Comparison of ENCODE assay signal across 21 cellular contexts in genomic region chr3:79202471-79203143, GRCh38.
"Had no signal": no experiment of that assay in that cellular context is flagged by ENCODE, and none has a peak within 500 bp of the region (broad histone marks: within the 10 kb centered on the region; RNA-seq: fewer than 3 reads in every experiment).

No MANE protein-coding gene starts in this region.

- H3K36me3 Mint-ChIP-seq: immature natural killer cell; memory B cell; natural killer cell treated with Interleukin-12 subunit alpha and Interleukin-12 subunit beta and Interleukin-15 and Interleukin-18, amount 100 ng/mL, for 72 hours had no signal

- H3K4me3 Mint-ChIP-seq: activated CD4-positive, alpha-beta T cell treated with anti-CD3 and anti-CD28 coated beads, Interleukin-2, amount 10 ng/mL, durations not matched to agents 24 days and 14 days; activated CD8-positive, alpha-beta T cell treated with anti-CD3 and anti-CD28 coated beads for 36 hours; activated T-cell treated with anti-CD3 and anti-CD28 coated beads, Interleukin-2, amount 50 U/mL, for 4 hours; central memory CD8-positive, alpha-beta T cell; immature natural killer cell; memory B cell; natural killer cell treated with Interleukin-12 subunit alpha and Interleukin-12 subunit beta and Interleukin-15 and Interleukin-18, amount 100 ng/mL, for 72 hours had no signal

- H3K4me1 Mint-ChIP-seq: activated CD4-positive, alpha-beta T cell treated with anti-CD3 and anti-CD28 coated beads, Interleukin-2, amount 10 ng/mL, durations not matched to agents 24 days and 14 days; central memory CD8-positive, alpha-beta T cell; immature natural killer cell; memory B cell had no signal

- ATAC-seq: activated CD8-positive, alpha-beta T cell treated with anti-CD3 and anti-CD28 coated beads for 36 hours; activated T-cell treated with anti-CD3 and anti-CD28 coated beads, Interleukin-2, amount 50 U/mL, for 4 hours; natural killer cell treated with Interleukin-12 subunit alpha and Interleukin-12 subunit beta and Interleukin-15 and Interleukin-18, amount 100 ng/mL, for 72 hours had no signal

- H3K4me3 ChIP-seq: colonic mucosa, thyroid gland, uterus had no signal

- H3K27ac Mint-ChIP-seq: activated CD4-positive, alpha-beta T cell treated with anti-CD3 and anti-CD28 coated beads, Interleukin-2, amount 10 ng/mL, durations not matched to agents 24 days and 14 days; activated CD8-positive, alpha-beta T cell treated with anti-CD3 and anti-CD28 coated beads for 36 hours; immature natural killer cell; memory B cell; natural killer cell treated with Interleukin-12 subunit alpha and Interleukin-12 subunit beta and Interleukin-15 and Interleukin-18, amount 100 ng/mL, for 72 hours had no signal

- H3K36me3 ChIP-seq: colonic mucosa, thyroid gland, uterus had no signal

- H3K27me3 ChIP-seq: colonic mucosa, thyroid gland, uterus had no signal

- DNase-seq: activated CD4-positive, alpha-beta T cell treated with anti-CD3 and anti-CD28 coated beads, Interleukin-2, amount 10 ng/mL, durations not matched to agents 24 days and 14 days; activated CD4-positive, CD25-positive, alpha-beta regulatory T cell; activated CD8-positive, alpha-beta T cell treated with anti-CD3 and anti-CD28 coated beads for 36 hours; activated effector memory CD4-positive, alpha-beta T cell treated with Interleukin-2 at 50 U/mL for 16 hours; activated naive CD4-positive, alpha-beta T cell treated with anti-CD3 and anti-CD28 coated beads, Interleukin-2, amount 50 U/mL, for 16 hours; activated T-cell treated with anti-CD3 and anti-CD28 coated beads, Interleukin-2, amount 50 U/mL, for 4 hours; aorta; colonic mucosa; erythroblast; foreskin melanocyte; glutamatergic neuron; hippocampal formation; immature natural killer cell; kidney glomerular epithelial cell; stimulated activated CD8-positive, alpha-beta memory T cell treated with anti-CD3 and anti-CD28 coated beads, Interleukin-4, amount 100 ng/mL, for 48 hours; stimulated activated naive CD4-positive, alpha-beta T cell treated with Interleukin-2 at 50 U/mL for 16 hours; thyroid gland; uterus had no signal

- H3K9me3 ChIP-seq: colonic mucosa, thyroid gland, uterus had no signal

- H3K27me3 Mint-ChIP-seq: activated CD4-positive, alpha-beta T cell treated with anti-CD3 and anti-CD28 coated beads, Interleukin-2, amount 10 ng/mL, durations not matched to agents 24 days and 14 days; activated CD8-positive, alpha-beta T cell treated with anti-CD3 and anti-CD28 coated beads for 36 hours; central memory CD8-positive, alpha-beta T cell; memory B cell; natural killer cell treated with Interleukin-12 subunit alpha and Interleukin-12 subunit beta and Interleukin-15 and Interleukin-18, amount 100 ng/mL, for 72 hours had no signal

- H3K4me1 ChIP-seq: colonic mucosa, thyroid gland, uterus had no signal

- H3K27ac ChIP-seq: colonic mucosa, thyroid gland, uterus had no signal
